ENCODE assay signal across 15 cellular contexts in genomic region chr10:61978965-61979364, GRCh38.
DNase-seq lines count a peak whose midpoint lies in the region; ATAC-seq and TF ChIP-seq lines count a peak whose summit lies in the region.
"Had no signal": no experiment of that assay in that cellular context is flagged by ENCODE, and none has a peak within 500 bp of the region (broad histone marks: within the 10 kb centered on the region; RNA-seq: fewer than 3 reads in every experiment).

No MANE protein-coding gene starts in this region.

- no peaks in the 10 kb centered on the region for H3K27me3 Mint-ChIP-seq in GM23338 (ENCODE audit: insufficient read depth, low read depth, poor library complexity)
- H3K27me3 Mint-ChIP-seq in immature natural killer cell (ENCODE audit: low read depth in 3 of 3): no peaks in the 10 kb centered on the region

- H3K4me1 ChIP-seq in GM23338 (ENCODE audit: insufficient read depth): no peaks in the 10 kb centered on the region

- in situ Hi-C loops in astrocyte of the spinal cord (cut with HindIII; ENCODE audit: low sequenced_read_pairs): no loop called here

- H3K4me3 ChIP-seq in GM23338 (no peak overlapping the region), astrocyte of the spinal cord (ENCODE audit: low read depth, low read length) (no peak overlapping the region)
- H3K4me3 ChIP-seq: GM23248, lung, MG63, sigmoid colon had no signal

- no peaks in the 10 kb centered on the region for H3F3A ChIP-seq in GM23338 (replicated peaks; ENCODE audit: low read depth)

- no peaks in the 10 kb centered on the region for H4K20me1 ChIP-seq in GM23338 (replicated peaks; ENCODE audit: insufficient read depth)

- H3K36me3 Mint-ChIP-seq in GM23338 (ENCODE audit: low read depth): no peaks in the 10 kb centered on the region; the same call in 2 of the 3 replicates
- H3K36me3 Mint-ChIP-seq in immature natural killer cell: peaks cover 3 to 11% (median 11%) of the 10 kb centered on the region in 3 donors

- H3K27ac Mint-ChIP-seq in GM23338 (no peak overlapping the region), immature natural killer cell (peak overlapping the region in 1 of 6 donors; percentile 37)

- no peaks in the 10 kb centered on the region for H3K9me2 ChIP-seq in GM23338 (ENCODE audit: insufficient read depth)

- H3K36me3 ChIP-seq in GM23338 (ENCODE audit: insufficient read depth): no peaks in the 10 kb centered on the region
- H3K36me3 ChIP-seq: sigmoid colon had no signal

- DNase-seq in CD1c-positive myeloid dendritic cell (ENCODE audit: extremely low spot score): peak; percentile 60
- peak; percentile 23 for DNase-seq in GM23338 (ENCODE audit: low spot score)
- DNase-seq in astrocyte of the spinal cord (ENCODE audit: low read depth, low spot score): no peak
- peak; percentile 55 for DNase-seq in medulla oblongata (ENCODE audit: extremely low spot score)
- DNase-seq in NAMALWA (ENCODE audit: low spot score): no peak
- DNase-seq in HuH-7 (ENCODE audit: low spot score): no peak
- no peak for DNase-seq in immature natural killer cell
- DNase-seq: Calu3, cerebellar nuclear complex, GM23248, MG63, NCI-H82, sigmoid colon had no signal

- H3K4me1 Mint-ChIP-seq in GM23338 (peaks cover 4% of the 10 kb centered on the region; the same call in 2 of the 3 replicates), immature natural killer cell (peaks cover 16 to 24% of the 10 kb centered on the region in 2 donors)

- no peaks in the 10 kb centered on the region for H3K79me2 ChIP-seq in GM23338 (replicated peaks; ENCODE audit: insufficient read depth)

- no peaks in the 10 kb centered on the region for H3K27me3 ChIP-seq in GM23338 (ENCODE audit: insufficient read depth)
- H3K27me3 ChIP-seq: MG63, sigmoid colon had no signal

- no peak overlapping the region for H2AFZ ChIP-seq in GM23338
- H2AFZ ChIP-seq: GM23248 had no signal

- H3K4me3 Mint-ChIP-seq in GM23338 (no peak overlapping the region), immature natural killer cell (no peak overlapping the region)

- H3K4me2 ChIP-seq in GM23338: no peak overlapping the region

- H3K9me3 Mint-ChIP-seq in GM23338 (no peaks in the 10 kb centered on the region), immature natural killer cell (no peaks in the 10 kb centered on the region)

- no peak overlapping the region for H3K27ac ChIP-seq in GM23338 (ENCODE audit: low read depth)
- H3K27ac ChIP-seq: GM23248, sigmoid colon had no signal

- TF ChIP-seq CTCF in GM23338 (conservative IDR thresholded peaks at IDR 0.05; ENCODE audit: low read depth in 2 of 2): peak; percentile 46 to 65; a peak in 3 of 4 replicates
- TF ChIP-seq CTCF in astrocyte of the spinal cord (IDR thresholded peaks at IDR 0.05; ENCODE audit: low read depth, low read length): peak; percentile 3

- ATAC-seq in GM23338 (no peak), HG02623 (IDR thresholded peaks at IDR 0.05; ENCODE audit: unreplicated experiment) (no peak)

TF ChIP-seq in GM23338, 12 proteins besides CTCF, POLR2A, EP300 and RAD21:
- TF ChIP-seq EZH2 (IDR thresholded peaks at IDR 0.05; ENCODE audit: low read depth, unreplicated experiment): no peak
- no peak for TF ChIP-seq ZNF331 (CRISPR knock-in tag; IDR thresholded peaks at IDR 0.05; ENCODE audit: low read depth)
- no peak for TF ChIP-seq JUNB (IDR thresholded peaks at IDR 0.05; ENCODE audit: unreplicated experiment)
- TF ChIP-seq REST (IDR thresholded peaks at IDR 0.05; ENCODE audit: unreplicated experiment): no peak
- TF ChIP-seq EZH2phosphoT487 (IDR thresholded peaks at IDR 0.05; ENCODE audit: unreplicated experiment): no peak

Comparison
In these comparisons a context has a peak if more than half of its experiments do, and no peak if none do; other contexts are left out.
1. DNase-seq: peak in CD1c-positive myeloid dendritic cell (single experiment), GM23338 (single experiment) and medulla oblongata (single experiment); none in astrocyte of the spinal cord (single experiment), NAMALWA (single experiment), HuH-7 (single experiment) and immature natural killer cell (0 of 3).